ENCODE assay signal across 8 cellular contexts in genomic region chr2:159613515-159614336, GRCh38. TPM values are rescaled to one million over a fixed set of nuclear protein-coding genes. Genes with fewer than 3 reads are reported as not detected.
DNase-seq lines count a peak whose midpoint lies in the region; ATAC-seq and TF ChIP-seq lines count a peak whose summit lies in the region.

No MANE protein-coding gene starts in this region.

- TF ChIP-seq CTCF in VCaP (conservative IDR thresholded peaks at IDR 0.05) = no peak
- no peak for TF ChIP-seq CTCF in testis (IDR thresholded peaks at IDR 0.05)

- intact Hi-C loops in testis (cut with DNase I; ENCODE audit: low total_unique reads) = no loop called here

- in situ Hi-C loops in ACHN (cut with HindIII; ENCODE audit: low pct_ligation_motif_present, low pct_unique_long_range_greater_than_20kb, low sequenced_read_pairs) = no loop called here

- ATAC-seq in HG03571 (IDR thresholded peaks at IDR 0.05; ENCODE audit: unreplicated experiment) = no peak
- ATAC-seq in GM21576 (IDR thresholded peaks at IDR 0.05; ENCODE audit: unreplicated experiment) = no peak

- no peak for TF ChIP-seq POLR2A in testis (IDR thresholded peaks at IDR 0.05)

- H3K9me3 ChIP-seq in iPS-15b (ENCODE audit: control insufficient read depth, insufficient read depth, low read length) (no peaks in the 10 kb centered on the region), testis (no peaks in the 10 kb centered on the region)

- peak overlapping the region; percentile 77 for H3K4me3 ChIP-seq in iPS-15b (ENCODE audit: low read depth, low read length)
- H3K4me3 ChIP-seq in testis = peak overlapping the region; percentile 78 to 91

- no peaks in the 10 kb centered on the region for H3K36me3 ChIP-seq in iPS-15b (ENCODE audit: control insufficient read depth, insufficient read depth, low read length)
- H3K36me3 ChIP-seq in testis (ENCODE audit: low read depth, missing control alignments) = no peaks in the 10 kb centered on the region

- H3K9ac ChIP-seq in iPS-15b (ENCODE audit: low read depth, low read length) = peak overlapping the region; percentile 67

- H3K27ac ChIP-seq in VCaP = peak overlapping the region; percentile 97
- H3K27ac ChIP-seq in testis = peak overlapping the region; percentile 99

- H3K4me1 ChIP-seq in iPS-15b (ENCODE audit: control insufficient read depth, insufficient read depth, low read length) (peaks cover 17% of the 10 kb centered on the region), testis (peaks cover 16% of the 10 kb centered on the region)

- H3K27me3 ChIP-seq in iPS-15b (ENCODE audit: control insufficient read depth, insufficient read depth, low read length) (no peaks in the 10 kb centered on the region), testis (no peaks in the 10 kb centered on the region)

- WGBS in testis, 2 donors = 6 to 8% methylated on average over 3 of the region's 3 CpGs

- peak; percentile 57 for DNase-seq in ACHN
- peak; percentile 53 for DNase-seq in HT-29 (ENCODE audit: low spot score)
- no peak for DNase-seq in testis
- DNase-seq in activated T-cell treated with anti-CD3 and anti-CD28 coated beads for 4 hours = no peak

RNA-seq across cellular contexts. Expression of gene BAZ2B, which starts 2.6 kb away (rescaled TPM):
- 22.0 and 25.2 TPM in 2 replicates for total RNA-seq in HT-29 (2014; rRNA removed; shearing (Covaris generic))
- 100 to 1,000 TPM; 119 to 132 TPM for total RNA-seq in testis
- polyA plus RNA-seq in testis (ENCODE audit: insufficient read depth, low read depth, low replicate concordance) = 23.5 TPM

Comparison
In these comparisons a context has a peak if more than half of its experiments do, and no peak if none do; other contexts are left out.
1. DNase-seq: peak in ACHN (single experiment) and HT-29 (single experiment); none in testis (single experiment) and activated T-cell treated with anti-CD3 and anti-CD28 coated beads for 4 hours (single experiment).